Comparison of ENCODE assay signal across 11 cellular contexts in the genomic region with DNA sequence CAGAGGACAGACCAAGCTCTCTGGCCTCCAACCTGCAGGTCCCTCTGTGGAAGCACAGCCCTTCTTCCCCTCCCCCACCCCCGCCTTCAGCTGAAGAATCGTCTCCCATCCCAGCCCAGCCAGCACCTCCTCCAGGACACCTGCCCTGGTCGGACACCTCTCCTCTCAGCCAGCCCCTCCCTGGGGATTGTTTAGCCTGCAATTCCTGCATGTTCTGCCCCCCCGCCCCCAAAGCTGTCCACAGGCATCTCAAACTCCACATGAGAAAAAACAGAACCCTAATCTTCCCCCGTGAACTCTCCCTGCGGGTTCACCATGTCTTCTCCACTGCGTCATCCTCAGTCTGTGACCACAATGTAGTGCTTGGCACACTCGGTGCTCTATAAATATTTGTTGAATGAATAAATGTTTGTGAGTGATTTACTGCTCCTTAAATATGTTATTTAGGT. TPM values are rescaled to one million over a fixed set of nuclear protein-coding genes. Genes with fewer than 3 reads are reported as not detected.
DNase-seq lines count a peak whose midpoint lies in the region; TF ChIP-seq lines count a peak whose summit lies in the region.
"Had no signal": no experiment of that assay in that cellular context is flagged by ENCODE, and none has a peak within 500 bp of the region (broad histone marks: within the 10 kb centered on the region; RNA-seq: fewer than 3 reads in every experiment).

No MANE protein-coding gene starts in this region.

- TF ChIP-seq CTCF in brain microvascular endothelial cell (IDR thresholded peaks at IDR 0.05; ENCODE audit: low read depth, low read length, missing control alignments): no peak
- TF ChIP-seq CTCF in transverse colon (IDR thresholded peaks at IDR 0.05): no peak

- H3K9me3 ChIP-seq in transverse colon: no peaks in the 10 kb centered on the region

- DNase-seq in LoVo (ENCODE audit: low spot score) (peak; percentile 20), brain microvascular endothelial cell (peak; percentile 56), hepatic stellate cell (ENCODE audit: low spot score) (peak; percentile 75), transverse colon (peak; percentile 47), G401 (ENCODE audit: low spot score) (no peak), iPS-NIHi11 (ENCODE audit: low spot score) (no peak), middle frontal gyrus (ENCODE audit: extremely low spot score, low spot score) (no peak)
- DNase-seq: activated CD8-positive, alpha-beta memory T cell treated with anti-CD3 and anti-CD28 coated beads, Interleukin-2, amount 10 ng/mL, durations not matched to agents 7 days and 5 days; activated naive CD4-positive, alpha-beta T cell treated with anti-CD3 and anti-CD28 coated beads, Interleukin-2, amount 50 U/mL, for 16 hours; NCI-H1436 treated with DMSO at 0.1 percent for 48 hours had no signal

- H3K36me3 ChIP-seq in brain microvascular endothelial cell (replicated peaks) (no peaks in the 10 kb centered on the region), transverse colon (no peaks in the 10 kb centered on the region)

- intact Hi-C loops in transverse colon (cut with DNase I; ENCODE audit: low total_unique reads): no loop called here

- peak; percentile 98 for TF ChIP-seq EP300 in transverse colon (IDR thresholded peaks at IDR 0.05; ENCODE audit: low read depth)

- in situ Hi-C loops in brain microvascular endothelial cell (cut with HindIII; ENCODE audit: low pct_ligation_motif_present, low sequenced_read_pairs): no loop called here
- in situ Hi-C loops in transverse colon (cut with MboI; ENCODE audit: low pct_ligation_motif_present in 1 of 4, low pct_unique_long_range_greater_than_20kb in 1 of 4, low sequenced_read_pairs in 3 of 4): no loop called here
- in situ Hi-C loops in G401 (cut with HindIII; ENCODE audit: low sequenced_read_pairs): no loop called here

- WGBS in transverse colon (ENCODE audit: low coverage in 1 of 2), 2 donors: 0 to 20% methylated on average over 1 to 8 of the region's 8 CpGs

- H3K4me3 ChIP-seq in brain microvascular endothelial cell (ENCODE audit: low read depth, low read length): no peak overlapping the region
- no peak overlapping the region for H3K4me3 ChIP-seq in transverse colon

- no peak for TF ChIP-seq POLR2A in transverse colon (IDR thresholded peaks at IDR 0.05)

- H3K4me1 ChIP-seq in transverse colon: peaks cover 7 to 47% (median 25%) of the 10 kb centered on the region in 4 donors

- H3K27me3 ChIP-seq in brain microvascular endothelial cell (replicated peaks) (no peaks in the 10 kb centered on the region), transverse colon (no peaks in the 10 kb centered on the region)

- H3K27ac ChIP-seq in brain microvascular endothelial cell (no peak overlapping the region), transverse colon (peak overlapping the region; percentile 60 to 87 (median 79))

RNA-seq across cellular contexts. Expression of gene PRIMA1, which starts 24.1 kb away (rescaled TPM):
- 1 to 10 TPM; 3.0 to 8.2 (median 4.8) TPM for total RNA-seq in transverse colon
- not detected in 2 replicates for total RNA-seq in G401 (2014; rRNA removed; shearing (Covaris generic))
- total RNA-seq: activated CD8-positive, alpha-beta memory T cell treated with anti-CD3 and anti-CD28 coated beads, Interleukin-2, amount 10 ng/mL, durations not matched to agents 7 days and 5 days; natural killer cell treated with Interleukin-12 subunit alpha and Interleukin-12 subunit beta and Interleukin-15 and Interleukin-18, amount 100 ng/mL, for 72 hours had no signal

Comparison
In these comparisons a context has a peak if more than half of its experiments do, and no peak if none do; other contexts are left out.
1. DNase-seq: peak in LoVo (single experiment), brain microvascular endothelial cell (single experiment), hepatic stellate cell (single experiment) and transverse colon (single experiment); none in G401 (single experiment), iPS-NIHi11 (single experiment) and middle frontal gyrus (single experiment).